20 cellular contexts compared by ENCODE assay signal in genomic region chr18:22272242-22272641, GRCh38.
DNase-seq lines count a peak whose midpoint lies in the region; ATAC-seq and TF ChIP-seq lines count a peak whose summit lies in the region.
"Had no signal": no experiment of that assay in that cellular context is flagged by ENCODE, and none has a peak within 500 bp of the region (broad histone marks: within the 10 kb centered on the region; RNA-seq: fewer than 3 reads in every experiment).

No MANE protein-coding gene starts in this region.

- H3K9me3 ChIP-seq in left ventricle myocardium inferior (replicated peaks) (peaks cover 6% of the 10 kb centered on the region), heart right ventricle (peaks cover 0 to 6% (median 0%) of the 10 kb centered on the region in 11 donors), lower lobe of right lung (no peaks in the 10 kb centered on the region), HAP-1 (no peaks in the 10 kb centered on the region)
- H3K9me3 ChIP-seq: BE2C, SJCRH30 had no signal

- H3K36me3 ChIP-seq in left ventricle myocardium inferior (no peaks in the 10 kb centered on the region), heart right ventricle (no peaks in the 10 kb centered on the region), lower lobe of right lung (no peaks in the 10 kb centered on the region), HAP-1 (replicated peaks) (no peaks in the 10 kb centered on the region)
- H3K36me3 ChIP-seq: BE2C, SJCRH30 had no signal

- no peak for DNase-seq in left ventricle myocardium inferior
- no peak for DNase-seq in heart right ventricle
- peak; percentile 67 for DNase-seq in NCI-H82 treated with DMSO at 0.1 percent for 48 hours (lab: John Stamatoyannopoulos, UW; ENCODE audit: unreplicated experiment)
- no peak for DNase-seq in lower lobe of right lung
- no peak for DNase-seq in HAP-1 (ENCODE audit: low spot score in 2 of 2)
- DNase-seq in effector CD8-positive, alpha-beta T cell (lab: John Stamatoyannopoulos, UW) = no peak
- DNase-seq: BE2C, GM23248, HCEC 1CT, Karpas-422, MV-4-11, NCI-H1417, NCI-H2029, NCI-H2227 treated with DMSO at 0.1 percent for 48 hours, NCI-H510A treated with DMSO at 0.1 percent for 48 hours, NCI-H748 treated with DMSO at 0.1 percent for 48 hours, SJCRH30, T-cell had no signal

- H3K4me1 ChIP-seq in left ventricle myocardium inferior (peaks cover 30% of the 10 kb centered on the region), heart right ventricle (peaks cover 0 to 38% (median 9%) of the 10 kb centered on the region in 9 donors), lower lobe of right lung (peaks cover 14% of the 10 kb centered on the region), HAP-1 (no peaks in the 10 kb centered on the region)
- H3K4me1 ChIP-seq: BE2C, SJCRH30 had no signal

- H3K27ac ChIP-seq in left ventricle myocardium inferior (replicated peaks) (peak overlapping the region; percentile 24), heart right ventricle (peak overlapping the region in 3 of 10 donors; percentile 6 to 29 (median 22)), lower lobe of right lung (no peak overlapping the region)
- H3K27ac ChIP-seq: GM23248, SJCRH30 had no signal

- H3K27me3 ChIP-seq in left ventricle myocardium inferior (ENCODE audit: low read depth) = no peaks in the 10 kb centered on the region
- H3K27me3 ChIP-seq in heart right ventricle = no peaks in the 10 kb centered on the region
- no peaks in the 10 kb centered on the region for H3K27me3 ChIP-seq in lower lobe of right lung (ENCODE audit: low read depth)
- no peaks in the 10 kb centered on the region; the same call in 1 of the 2 replicates for H3K27me3 ChIP-seq in HAP-1 (ENCODE audit: low read depth)
- H3K27me3 ChIP-seq: BE2C, SJCRH30 had no signal

- no peak for TF ChIP-seq CTCF in left ventricle myocardium inferior (IDR thresholded peaks at IDR 0.05; ENCODE audit: borderline replicate concordance)
- no peak for TF ChIP-seq CTCF in heart right ventricle (IDR thresholded peaks at IDR 0.05)
- TF ChIP-seq CTCF in lower lobe of right lung (IDR thresholded peaks at IDR 0.05) = no peak

- in situ Hi-C loops in HAP-1 (cut with MboI; ENCODE audit: low sequenced_read_pairs) = no loop called here

- intact Hi-C loops in left ventricle myocardium inferior (cut with micrococcal nuclease) (no loop called here), heart right ventricle (cut with DNase I) (loop anchor here in 1 of 10 donors (10.0 kb wide), 1 partner anchor 193 kb away; no protein-coding TSS in a partner anchor), lower lobe of right lung (cut with DNase I) (no loop called here)

- ATAC-seq in heart right ventricle (no peak), lower lobe of right lung (peak; percentile 75 to 83), HG03378 (IDR thresholded peaks at IDR 0.05; ENCODE audit: unreplicated experiment) (no peak)
- ATAC-seq: Panc1, T-cell had no signal

- H3K4me3 ChIP-seq in left ventricle myocardium inferior = no peak overlapping the region
- no peak overlapping the region for H3K4me3 ChIP-seq in heart right ventricle
- no peak overlapping the region for H3K4me3 ChIP-seq in lower lobe of right lung
- no peak overlapping the region for H3K4me3 ChIP-seq in HAP-1
- H3K4me3 ChIP-seq: GM23248, SJCRH30 had no signal

Comparison
In these comparisons a context has a peak if more than half of its experiments do, and no peak if none do; other contexts are left out.
1. ATAC-seq: peak in lower lobe of right lung (2 of 2); none in heart right ventricle (0 of 8) and HG03378 (single experiment).